In the genomic region with DNA sequence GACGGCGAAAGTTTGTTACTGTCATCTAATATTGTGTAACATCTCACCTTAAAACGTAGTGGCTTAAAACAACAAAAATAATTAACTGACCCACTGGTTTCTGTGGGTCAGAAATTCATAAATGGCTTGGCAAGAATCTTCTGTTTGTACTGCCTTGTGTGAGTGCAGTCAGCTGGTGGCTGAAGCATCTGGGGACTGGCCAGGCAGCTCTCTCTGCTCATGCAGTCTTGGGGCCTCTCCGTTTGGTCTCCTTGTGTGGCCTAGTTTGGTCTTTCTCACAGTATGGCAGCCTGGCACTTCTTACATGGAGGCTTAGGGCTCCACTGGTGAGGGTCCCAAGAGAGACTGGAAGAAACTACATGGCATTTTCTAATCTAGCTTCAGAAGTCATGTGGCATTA, we compare ENCODE assay signal across 16 cellular contexts. TPM values are rescaled to one million over a fixed set of nuclear protein-coding genes. Genes with fewer than 3 reads are reported as not detected.
DNase-seq lines count a peak whose midpoint lies in the region; ATAC-seq and TF ChIP-seq lines count a peak whose summit lies in the region.
"Had no signal": no experiment of that assay in that cellular context is flagged by ENCODE, and none has a peak within 500 bp of the region (broad histone marks: within the 10 kb centered on the region; RNA-seq: fewer than 3 reads in every experiment).

No MANE protein-coding gene starts in this region.

- H2BK12ac ChIP-seq in neuronal stem cell (ENCODE audit: low read length) = no peak overlapping the region

- H2AFZ ChIP-seq in OCI-LY1 (ENCODE audit: low read length) = no peak overlapping the region
- H2AFZ ChIP-seq in neuronal stem cell (ENCODE audit: low read length) = peak overlapping the region; percentile 30
- H2AFZ ChIP-seq: GM23338 had no signal

- H3K27me3 ChIP-seq in OCI-LY1 (ENCODE audit: insufficient read depth, low read length) = no peaks in the 10 kb centered on the region
- no peaks in the 10 kb centered on the region for H3K27me3 ChIP-seq in gastroesophageal sphincter
- no peaks in the 10 kb centered on the region for H3K27me3 ChIP-seq in neuronal stem cell (ENCODE audit: control insufficient read depth in 3 of 3, insufficient read depth in 3 of 3, low read depth in 1 of 3, low read length in 3 of 3)
- no peaks in the 10 kb centered on the region for H3K27me3 ChIP-seq in upper lobe of right lung
- no peaks in the 10 kb centered on the region for H3K27me3 ChIP-seq in dorsolateral prefrontal cortex

- H3K79me1 ChIP-seq in neuronal stem cell (ENCODE audit: low read depth, low read length) = no peaks in the 10 kb centered on the region

- no peaks in the 10 kb centered on the region for H3K9me2 ChIP-seq in OCI-LY1 (ENCODE audit: low read depth, low read length)

- WGBS in gastroesophageal sphincter (ENCODE audit: low coverage in 1 of 2), 2 donors = 41 to 60% methylated on average over 2 to 3 of the region's 4 CpGs
- WGBS in neuronal stem cell (ENCODE audit: extremely low coverage in 2 of 2, insufficient read length in 2 of 2, insufficient replicate concordance in 1 of 2), 2 donors = no CpG with 5 or more reads among the region's 4 CpGs

- H3K4me1 ChIP-seq in OCI-LY1 (ENCODE audit: insufficient read depth, low read length, severe bottlenecking) = peaks cover 98% of the 10 kb centered on the region
- H3K4me1 ChIP-seq in gastroesophageal sphincter = peaks cover 0 to 32% (median 4%) of the 10 kb centered on the region in 3 donors
- H3K4me1 ChIP-seq in neuronal stem cell (ENCODE audit: control insufficient read depth in 2 of 2, insufficient read depth in 1 of 2, low read depth in 1 of 2, low read length in 2 of 2) = peaks cover 5 to 36% of the 10 kb centered on the region in 2 donors
- H3K4me1 ChIP-seq in upper lobe of right lung = no peaks in the 10 kb centered on the region
- H3K4me1 ChIP-seq: A549 had no signal

- no peak overlapping the region for H4K91ac ChIP-seq in neuronal stem cell (ENCODE audit: low read depth, low read length, poor library complexity)

- DNase-seq in neuronal stem cell (ENCODE audit: low spot score) = no peak
- DNase-seq in upper lobe of right lung = no peak
- no peak for DNase-seq in dorsolateral prefrontal cortex
- no peak for DNase-seq in NCI-H1417 (lab: John Stamatoyannopoulos, UW)
- DNase-seq in AG20443 (ENCODE audit: low spot score) = no peak
- DNase-seq: DMS53, GF-D8, H7 had no signal

- TF ChIP-seq CTCF in OCI-LY1 (IDR thresholded peaks at IDR 0.05; ENCODE audit: low read length) (no peak), gastroesophageal sphincter (IDR thresholded peaks at IDR 0.05) (no peak), upper lobe of right lung (IDR thresholded peaks at IDR 0.05) (no peak), dorsolateral prefrontal cortex (IDR thresholded peaks at IDR 0.05 in 54 of 56, conservative IDR thresholded peaks at IDR 0.05 in 2 of 56; ENCODE audit: low read depth in 1 of 56, partially characterized antibody in 56 of 56) (no peak)

- no peaks in the 10 kb centered on the region for H3K79me2 ChIP-seq in OCI-LY1 (ENCODE audit: insufficient read depth, low read length)

- H3K4ac ChIP-seq in neuronal stem cell (ENCODE audit: low read length) = no peak overlapping the region

- intact Hi-C loops in upper lobe of right lung (cut with DNase I) (no loop called here), dorsolateral prefrontal cortex (cut with DNase I) (no loop called here)

- H4K8ac ChIP-seq in neuronal stem cell (ENCODE audit: low read depth, low read length) = no peak overlapping the region

- H3K9me3 ChIP-seq in OCI-LY1 (ENCODE audit: low read length) (no peaks in the 10 kb centered on the region), gastroesophageal sphincter (no peaks in the 10 kb centered on the region), neuronal stem cell (replicated peaks in 1 of 2; ENCODE audit: control insufficient read depth in 2 of 2, insufficient read depth in 1 of 2, low read depth in 1 of 2, low read length in 2 of 2) (no peaks in the 10 kb centered on the region), upper lobe of right lung (no peaks in the 10 kb centered on the region)
- H3K9me3 ChIP-seq: A549 had no signal

- H2AK5ac ChIP-seq in neuronal stem cell (ENCODE audit: low read depth, low read length) = no peak overlapping the region

- H3K14ac ChIP-seq in neuronal stem cell (ENCODE audit: low read length) = no peak overlapping the region

- H3K36me3 ChIP-seq in OCI-LY1 (ENCODE audit: insufficient read depth, low read length) (no peaks in the 10 kb centered on the region), gastroesophageal sphincter (no peaks in the 10 kb centered on the region), neuronal stem cell (replicated peaks in 1 of 2; ENCODE audit: control insufficient read depth in 2 of 2, insufficient read depth in 2 of 2, low read length in 2 of 2) (no peaks in the 10 kb centered on the region), upper lobe of right lung (no peaks in the 10 kb centered on the region)

- no peak overlapping the region for H3K23ac ChIP-seq in neuronal stem cell (ENCODE audit: low read depth, low read length, poor library complexity)

- H3K27ac ChIP-seq in OCI-LY1 (ENCODE audit: low read depth, low read length, poor library complexity, severe bottlenecking) (peak overlapping the region; percentile 20), gastroesophageal sphincter (peak overlapping the region in 2 of 4 donors; percentile 7 to 28), neuronal stem cell (replicated peaks; ENCODE audit: low read length) (no peak overlapping the region), upper lobe of right lung (no peak overlapping the region), dorsolateral prefrontal cortex (no peak overlapping the region)
- H3K27ac ChIP-seq: A549, HL-60 had no signal

- no peak overlapping the region for H3K18ac ChIP-seq in neuronal stem cell (ENCODE audit: low read length)

- no peak overlapping the region for H2BK120ac ChIP-seq in neuronal stem cell (ENCODE audit: low read depth, low read length)

- no peak for TF ChIP-seq POLR2A in gastroesophageal sphincter (IDR thresholded peaks at IDR 0.05)

- no peak overlapping the region for H2BK5ac ChIP-seq in neuronal stem cell (ENCODE audit: low read length)

- no peaks in the 10 kb centered on the region for H4K20me1 ChIP-seq in OCI-LY1 (ENCODE audit: insufficient read depth, low read length)

- no peak overlapping the region for H3K4me3 ChIP-seq in OCI-LY1 (ENCODE audit: low read depth, low read length, poor library complexity, severe bottlenecking)
- H3K4me3 ChIP-seq in gastroesophageal sphincter = no peak overlapping the region
- no peak overlapping the region for H3K4me3 ChIP-seq in neuronal stem cell (ENCODE audit: low read length in 2 of 2)
- no peak overlapping the region for H3K4me3 ChIP-seq in upper lobe of right lung
- H3K4me3 ChIP-seq in dorsolateral prefrontal cortex = no peak overlapping the region
- H3K4me3 ChIP-seq: A549, GM23338 had no signal

- ATAC-seq in gastroesophageal sphincter (peak; percentile 29), upper lobe of right lung (peak; percentile 57)
- ATAC-seq: A549, GM23338 had no signal

- no peak for TF ChIP-seq EP300 in gastroesophageal sphincter (IDR thresholded peaks at IDR 0.05)

- no peak overlapping the region for H3K4me2 ChIP-seq in OCI-LY1 (ENCODE audit: low read length)
- no peak overlapping the region for H3K4me2 ChIP-seq in neuronal stem cell (ENCODE audit: insufficient read depth, low read length, poor library complexity, severe bottlenecking)
- H3K4me2 ChIP-seq: A549, GM23338 had no signal

- H3K9ac ChIP-seq in OCI-LY1 (ENCODE audit: low read length) (no peak overlapping the region), neuronal stem cell (ENCODE audit: low read depth, low read length, poor library complexity) (no peak overlapping the region)

- no peaks in the 10 kb centered on the region for H3F3A ChIP-seq in OCI-LY1 (ENCODE audit: insufficient read depth, low read length)

- no peak overlapping the region for H2BK15ac ChIP-seq in neuronal stem cell (ENCODE audit: low read length)

RNA-seq across cellular contexts. Expression of a gene that starts 49.0 kb away (rescaled TPM):
- total RNA-seq in gastroesophageal sphincter (under 1 TPM in 1 of 4 donors, not detected in 3; 0.58 TPM), upper lobe of right lung (not detected), dorsolateral prefrontal cortex (10 to 100 TPM in 81 of 120 experiments, 1 to 10 TPM in 39; 1.4 to 43.9 (median 13.0) TPM)
- 0.04 TPM for polyA plus RNA-seq in neuronal stem cell (2013, experiment 1 of 2)
- polyA plus RNA-seq in neuronal stem cell (2013, experiment 2 of 2) = 0.01 TPM
- total RNA-seq: GM23338, H7 had no signal
- polyA plus RNA-seq: A549, AG04450, BJ, CD14-positive monocyte, GM23338 had no signal
